In the genomic region with DNA sequence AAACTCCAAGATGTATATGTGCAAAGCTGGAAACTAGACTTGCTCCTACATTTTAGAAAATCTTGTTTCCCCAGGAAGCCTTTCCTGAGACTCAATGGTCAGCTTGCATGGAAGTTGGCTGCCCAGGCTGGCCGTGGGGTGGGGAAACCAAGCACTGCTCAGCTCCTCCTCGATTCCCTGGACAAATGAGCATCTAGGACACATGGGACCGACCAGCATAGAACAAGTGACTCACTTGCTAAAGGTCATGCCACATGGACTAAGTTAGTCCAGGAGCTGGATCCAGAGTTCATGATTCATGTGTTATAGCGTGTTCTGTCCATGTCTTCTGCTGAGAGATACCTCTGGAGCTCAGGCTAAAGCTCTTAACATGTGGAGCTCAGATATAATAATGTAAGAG, we compare ENCODE assay signal across 1 cellular context.
TF ChIP-seq lines count a peak whose summit lies in the region.

No MANE protein-coding gene starts in this region.

TF ChIP-seq in HCT116, 20 proteins besides CTCF, POLR2A, EP300 and RAD21 (continued from another document):
- TF ChIP-seq REST (IDR thresholded peaks at IDR 0.05; ENCODE audit: low read depth) (no peak), TCF7L2 (IDR thresholded peaks at IDR 0.05; ENCODE audit: borderline replicate concordance, extremely low read depth, insufficient read depth, insufficient read length) (no peak), SRF (IDR thresholded peaks at IDR 0.05; ENCODE audit: low read depth) (no peak), EZH2 (IDR thresholded peaks at IDR 0.05) (no peak), ELF1 (IDR thresholded peaks at IDR 0.05; ENCODE audit: borderline replicate concordance, low read depth) (no peak), ZFX (IDR thresholded peaks at IDR 0.05) (no peak), ZNF274 (IDR thresholded peaks at IDR 0.05; ENCODE audit: low read depth, low read length) (no peak), EGR1 (IDR thresholded peaks at IDR 0.05; ENCODE audit: low read depth) (no peak)
